In the genomic region with DNA sequence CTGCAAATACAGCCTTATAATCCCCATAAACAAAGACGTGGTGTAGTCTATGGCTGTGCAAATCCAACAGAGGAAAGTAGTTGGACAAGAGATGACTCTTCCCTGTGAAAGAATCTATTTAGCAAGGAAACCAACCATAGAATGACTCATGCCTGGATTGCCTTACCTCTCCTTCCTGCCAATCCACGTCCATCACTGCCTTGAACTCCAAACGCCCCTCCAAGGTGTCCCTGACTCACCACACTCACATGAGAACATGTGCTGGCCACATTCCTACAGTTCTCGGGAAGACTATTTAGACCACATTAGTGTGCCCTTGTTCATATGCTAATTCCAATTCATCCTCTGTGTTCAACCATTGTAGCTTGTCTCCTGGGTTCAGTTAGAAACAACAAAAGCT, we compare ENCODE assay signal across 1 cellular context.
TF ChIP-seq lines count a peak whose summit lies in the region.

No MANE protein-coding gene starts in this region.

TF ChIP-seq in GM23338, 12 proteins besides CTCF, POLR2A, EP300 and RAD21 (continued from another document):
- TF ChIP-seq, protein P1, sequence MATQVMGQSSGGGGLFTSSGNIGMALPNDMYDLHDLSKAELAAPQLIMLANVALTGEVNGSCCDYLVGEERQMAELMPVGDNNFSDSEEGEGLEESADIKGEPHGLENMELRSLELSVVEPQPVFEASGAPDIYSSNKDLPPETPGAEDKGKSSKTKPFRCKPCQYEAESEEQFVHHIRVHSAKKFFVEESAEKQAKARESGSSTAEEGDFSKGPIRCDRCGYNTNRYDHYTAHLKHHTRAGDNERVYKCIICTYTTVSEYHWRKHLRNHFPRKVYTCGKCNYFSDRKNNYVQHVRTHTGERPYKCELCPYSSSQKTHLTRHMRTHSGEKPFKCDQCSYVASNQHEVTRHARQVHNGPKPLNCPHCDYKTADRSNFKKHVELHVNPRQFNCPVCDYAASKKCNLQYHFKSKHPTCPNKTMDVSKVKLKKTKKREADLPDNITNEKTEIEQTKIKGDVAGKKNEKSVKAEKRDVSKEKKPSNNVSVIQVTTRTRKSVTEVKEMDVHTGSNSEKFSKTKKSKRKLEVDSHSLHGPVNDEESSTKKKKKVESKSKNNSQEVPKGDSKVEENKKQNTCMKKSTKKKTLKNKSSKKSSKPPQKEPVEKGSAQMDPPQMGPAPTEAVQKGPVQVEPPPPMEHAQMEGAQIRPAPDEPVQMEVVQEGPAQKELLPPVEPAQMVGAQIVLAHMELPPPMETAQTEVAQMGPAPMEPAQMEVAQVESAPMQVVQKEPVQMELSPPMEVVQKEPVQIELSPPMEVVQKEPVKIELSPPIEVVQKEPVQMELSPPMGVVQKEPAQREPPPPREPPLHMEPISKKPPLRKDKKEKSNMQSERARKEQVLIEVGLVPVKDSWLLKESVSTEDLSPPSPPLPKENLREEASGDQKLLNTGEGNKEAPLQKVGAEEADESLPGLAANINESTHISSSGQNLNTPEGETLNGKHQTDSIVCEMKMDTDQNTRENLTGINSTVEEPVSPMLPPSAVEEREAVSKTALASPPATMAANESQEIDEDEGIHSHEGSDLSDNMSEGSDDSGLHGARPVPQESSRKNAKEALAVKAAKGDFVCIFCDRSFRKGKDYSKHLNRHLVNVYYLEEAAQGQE (IDR thresholded peaks at IDR 0.05; ENCODE audit: unreplicated experiment): no peak
- TF ChIP-seq NANOG (IDR thresholded peaks at IDR 0.05; ENCODE audit: borderline replicate concordance): no peak
- TF ChIP-seq STAT1 (IDR thresholded peaks at IDR 0.05; ENCODE audit: unreplicated experiment): no peak
- no peak for TF ChIP-seq JUNB (IDR thresholded peaks at IDR 0.05; ENCODE audit: unreplicated experiment)
- no peak for TF ChIP-seq POLR2AphosphoS5 (IDR thresholded peaks at IDR 0.05; ENCODE audit: low read depth)
- TF ChIP-seq EZH2 (IDR thresholded peaks at IDR 0.05; ENCODE audit: low read depth, unreplicated experiment): no peak
- TF ChIP-seq, protein P2, sequence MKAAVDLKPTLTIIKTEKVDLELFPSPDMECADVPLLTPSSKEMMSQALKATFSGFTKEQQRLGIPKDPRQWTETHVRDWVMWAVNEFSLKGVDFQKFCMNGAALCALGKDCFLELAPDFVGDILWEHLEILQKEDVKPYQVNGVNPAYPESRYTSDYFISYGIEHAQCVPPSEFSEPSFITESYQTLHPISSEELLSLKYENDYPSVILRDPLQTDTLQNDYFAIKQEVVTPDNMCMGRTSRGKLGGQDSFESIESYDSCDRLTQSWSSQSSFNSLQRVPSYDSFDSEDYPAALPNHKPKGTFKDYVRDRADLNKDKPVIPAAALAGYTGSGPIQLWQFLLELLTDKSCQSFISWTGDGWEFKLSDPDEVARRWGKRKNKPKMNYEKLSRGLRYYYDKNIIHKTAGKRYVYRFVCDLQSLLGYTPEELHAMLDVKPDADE (IDR thresholded peaks at IDR 0.05): no peak
